22 cellular contexts compared by ENCODE assay signal in genomic region chr13:94993608-94994007, GRCh38.
"Had no signal": no experiment of that assay in that cellular context is flagged by ENCODE, and none has a peak within 500 bp of the region (broad histone marks: within the 10 kb centered on the region; RNA-seq: fewer than 3 reads in every experiment).

No MANE protein-coding gene starts in this region.

- H3K27ac ChIP-seq: dorsolateral prefrontal cortex, ovary, psoas muscle, sigmoid colon, thoracic aorta, tibial nerve, upper lobe of left lung had no signal

- H3K27me3 ChIP-seq: ovary, sigmoid colon, tibial nerve, upper lobe of left lung had no signal

- H3K9me3 ChIP-seq: ovary, psoas muscle, sigmoid colon, thoracic aorta, tibial nerve, upper lobe of left lung had no signal

- H3K36me3 ChIP-seq: ovary, sigmoid colon, thoracic aorta, tibial nerve, upper lobe of left lung had no signal

- H3K4me1 ChIP-seq: psoas muscle, sigmoid colon, tibial nerve, upper lobe of left lung had no signal

- ATAC-seq: left lobe of liver; naive thymus-derived CD8-positive, alpha-beta T cell; psoas muscle; right cardiac atrium; stimulated activated naive B cell treated with anti-CD40 and anti-IgM and Interleukin-4, amounts not matched to agents 10 μg/mL and 1 μg/mL and 100 μg/mL, for 72 hours had no signal

- H3K4me3 ChIP-seq: dorsolateral prefrontal cortex, ovary, psoas muscle, sigmoid colon, thoracic aorta, tibial nerve, upper lobe of left lung had no signal

- DNase-seq: dorsolateral prefrontal cortex; effector CD4-positive, alpha-beta T cell; foreskin melanocyte; glutamatergic neuron; kidney; mesendoderm; naive thymus-derived CD8-positive, alpha-beta T cell; nephron progenitor cell; nucleus accumbens; ovary; posterior cingulate gyrus; psoas muscle; right cardiac atrium; sigmoid colon; small intestine; stimulated activated CD4-positive, alpha-beta T cell treated with anti-CD3 and anti-CD28 coated beads, Interleukin-15, amount 100 ng/mL, for 24 hours; stimulated activated CD4-positive, alpha-beta T cell treated with anti-CD3 and anti-CD28 coated beads, Interleukin-2, amount 100 ng/mL, for 48 hours; stimulated activated naive B cell treated with anti-CD40 and anti-IgM and Interleukin-4, amounts not matched to agents 10 μg/mL and 1 μg/mL and 100 μg/mL, for 72 hours; upper lobe of left lung had no signal
